In the genomic region with DNA sequence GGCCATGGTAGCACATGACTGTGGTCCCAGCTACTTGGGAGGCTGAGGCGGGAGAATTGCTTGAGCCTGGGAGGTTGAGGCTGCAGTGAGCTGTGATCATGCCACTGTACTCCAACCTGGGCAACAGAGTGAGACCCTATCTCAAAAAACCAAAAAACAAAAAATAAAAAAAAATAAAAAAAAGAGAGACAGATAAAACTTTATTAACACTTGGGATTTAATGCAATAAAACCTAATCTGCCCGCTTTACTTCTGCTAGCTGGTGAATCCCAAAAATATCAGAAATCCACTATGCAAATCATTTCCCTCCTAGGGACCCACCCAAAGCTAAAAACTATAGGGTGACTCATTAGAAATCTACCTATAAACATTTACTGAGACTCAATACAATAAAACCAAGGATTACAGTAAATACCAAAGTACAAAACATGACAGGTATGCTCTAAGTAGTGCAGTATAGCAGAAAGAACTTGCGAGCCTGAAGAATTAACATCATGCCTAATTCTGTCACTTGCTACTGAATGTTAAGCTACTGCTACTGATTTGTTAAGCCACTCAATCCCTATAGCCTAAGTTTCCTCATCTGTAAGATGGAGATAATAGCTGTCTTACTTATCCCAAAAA, we compare ENCODE assay signal across 22 cellular contexts. TPM values are rescaled to one million over a fixed set of nuclear protein-coding genes. Genes with fewer than 3 reads are reported as not detected.
DNase-seq lines count a peak whose midpoint lies in the region; ATAC-seq, FAIRE-seq and TF ChIP-seq lines count a peak whose summit lies in the region.
"Had no signal": no experiment of that assay in that cellular context is flagged by ENCODE, and none has a peak within 500 bp of the region (broad histone marks: within the 10 kb centered on the region; RNA-seq: fewer than 3 reads in every experiment).

No MANE protein-coding gene starts in this region.

- FAIRE-seq in GM12878 (lab: Jason Lieb, UNC): no peak
- FAIRE-seq: A204.1, D721Med, GM12892, H54 had no signal

- in situ Hi-C loops in GM12878 (cut with MboI): no loop called here

- RAD21 ChIA-PET in GM12878 (lab: Charles Lee; ENCODE audit: unreplicated experiment): interaction anchor here (0.9 kb wide), 1 partner anchor 152 kb away, joined by 5 read pairs; no protein-coding TSS in a partner anchor

- H3K27ac ChIP-seq in HEK293 (ENCODE audit: extremely low read depth, low read depth, low read length) (no peak overlapping the region), GM12878 (ENCODE audit: control insufficient read depth, insufficient read depth) (no peak overlapping the region), Peyer's patch (no peak overlapping the region)
- H3K27ac ChIP-seq: BLaER1, C4-2B had no signal

- DNase-seq in LNCaP clone FGC (ENCODE audit: low read depth) (peak; percentile 46), GM12878 (ENCODE audit: low read depth, low spot score) (no peak), left colon (no peak), hypothalamus (lab: John Stamatoyannopoulos, UW) (no peak), dermis blood vessel endothelial cell (no peak), Peyer's patch (no peak), HUDEP-2 (lab: John Stamatoyannopoulos, UW; ENCODE audit: unreplicated experiment in 76 of 76) (no peak)
- DNase-seq: CD4-positive, CD25-positive, alpha-beta regulatory T cell; CD8-positive, alpha-beta T cell; DMS 273 treated with DMSO at 0.1 percent for 48 hours; DMS79; EL; GDM1; GOT3 had no signal

- no peaks in the 10 kb centered on the region for H4K20me1 ChIP-seq in GM12878 (ENCODE audit: control insufficient read depth, insufficient read depth)
- H4K20me1 ChIP-seq: BLaER1 had no signal

- no TSS peak for BruUV-seq in GM12878 (replicated peaks; lab: Mats Ljungman, UMichigan)

- no peak for TF ChIP-seq POLR2A in GM12878 (IDR thresholded peaks at IDR 0.05; ENCODE audit: low read depth, low read length)
- TF ChIP-seq POLR2A in Peyer's patch (IDR thresholded peaks at IDR 0.05): no peak

- H3K27me3 ChIP-seq in GM12878 (replicated peaks in 1 of 2; ENCODE audit: control insufficient read depth in 2 of 2, insufficient read depth in 2 of 2, low read length in 1 of 2) (no peaks in the 10 kb centered on the region), Peyer's patch (no peaks in the 10 kb centered on the region)
- H3K27me3 ChIP-seq: BLaER1 had no signal

- ATAC-seq in GM12878 (no peak), left colon (peak; percentile 54)
- ATAC-seq: CD8-positive, alpha-beta T cell had no signal

- TF ChIP-seq RAD21 in GM12878 (IDR thresholded peaks at IDR 0.05; ENCODE audit: insufficient read depth, low read depth, low read length): no peak

- CTCF ChIA-PET in HEK293 (lab: Yijun Ruan, JAX): interaction anchor here (0.6 to 5.3 kb wide), 10 partner anchors 41 to 563 kb away, joined by 3 to 35 read pairs (median 3); a partner anchor contains a TSS
- CTCF ChIA-PET in GM12878 (lab: Yijun Ruan, JAX): interaction anchor here (0.6 to 15.5 kb wide), 4 partner anchors 14 to 154 kb away, joined by 3 to 540 read pairs (median 3); a partner anchor contains a TSS

- H3K4me3 ChIP-seq in HEK293 (ENCODE audit: low read depth, low read length) (no peak overlapping the region), LNCaP clone FGC (ENCODE audit: low read depth, low read length) (no peak overlapping the region), GM12878 (no peak overlapping the region), Peyer's patch (no peak overlapping the region)
- H3K4me3 ChIP-seq: BLaER1, HAP-1 had no signal

- 98% methylated on average over 3 of the region's 3 CpGs for WGBS in GM12878 (ENCODE audit: insufficient coverage, insufficient replicate concordance, low lambda C conversion rate, missing lambda C conversion rate)

- H3K79me2 ChIP-seq in GM12878 (ENCODE audit: control insufficient read depth, insufficient read depth, low read length): no peaks in the 10 kb centered on the region

- TF ChIP-seq CTCF in HEK293 (tag by site-specific recombination; IDR thresholded peaks at IDR 0.05): no peak
- TF ChIP-seq CTCF in LNCaP clone FGC (IDR thresholded peaks at IDR 0.05; ENCODE audit: control insufficient read depth, extremely low read depth, insufficient read depth): no peak
- no peak for TF ChIP-seq CTCF in GM12878 (IDR thresholded peaks at IDR 0.05 in 2 of 3, conservative IDR thresholded peaks at IDR 0.05 in 1 of 3; ENCODE audit: control insufficient read depth in 2 of 3, extremely low read depth in 1 of 3, insufficient read depth in 1 of 3, low read depth in 3 of 3, low read length in 3 of 3)
- TF ChIP-seq CTCF in Peyer's patch (IDR thresholded peaks at IDR 0.05): no peak

- H3K9me3 ChIP-seq in HEK293 (ENCODE audit: control insufficient read depth, insufficient read depth, low read depth, low read length): no peaks in the 10 kb centered on the region
- no peaks in the 10 kb centered on the region for H3K9me3 ChIP-seq in GM12878 (replicated peaks; ENCODE audit: control insufficient read depth, insufficient read depth, low read length)
- H3K9me3 ChIP-seq in Peyer's patch: no peaks in the 10 kb centered on the region
- H3K9me3 ChIP-seq: HAP-1 had no signal

- H2AFZ ChIP-seq in GM12878 (ENCODE audit: control insufficient read depth, low read depth, low read length): no peak overlapping the region

- H3K36me3 ChIP-seq in HEK293 (ENCODE audit: control insufficient read depth in 2 of 2, insufficient read depth in 1 of 2, low read length in 2 of 2) (peaks cover 27 to 75% of the 10 kb centered on the region in 2 experiments), GM12878 (ENCODE audit: control insufficient read depth in 2 of 2, insufficient read depth in 2 of 2, low read length in 1 of 2) (peaks cover 0 to 4% of the 10 kb centered on the region in 2 experiments; a peak in 2 of 4 replicates), Peyer's patch (peaks cover 0 to 62% (median 0%) of the 10 kb centered on the region in 3 donors)

- no peak for TF ChIP-seq EP300 in GM12878 (IDR thresholded peaks at IDR 0.05; ENCODE audit: borderline replicate concordance in 1 of 2, control insufficient read depth in 1 of 2, low read depth in 2 of 2, low read length in 2 of 2)

- SMC1A ChIA-PET in GM12878 (lab: Charles Lee; ENCODE audit: uncharacterized antibody, unreplicated experiment): interaction anchor here (1.1 to 1.5 kb wide), 5 partner anchors 12 to 158 kb away, joined by 3 to 8 read pairs (median 4); no protein-coding TSS in a partner anchor

- H3K9ac ChIP-seq in GM12878 (ENCODE audit: control insufficient read depth, insufficient read depth, low read length): no peak overlapping the region
- H3K9ac ChIP-seq: BLaER1 had no signal

- POLR2A ChIA-PET in HEK293 (lab: Yijun Ruan, JAX) (interaction anchor here (0.6 kb wide), 1 partner anchor 164 kb away, joined by 5 read pairs; no protein-coding TSS in a partner anchor), GM12878 (lab: Charles Lee) (interaction anchor here (0.9 kb wide), 1 partner anchor 31 kb away, joined by 6 read pairs; no protein-coding TSS in a partner anchor)

- H3K4me1 ChIP-seq in HEK293 (ENCODE audit: control insufficient read depth, insufficient read depth, low read length) (peaks cover 6% of the 10 kb centered on the region), GM12878 (ENCODE audit: control insufficient read depth, insufficient read depth, low read length) (no peaks in the 10 kb centered on the region), Peyer's patch (no peaks in the 10 kb centered on the region)
- H3K4me1 ChIP-seq: BLaER1, HAP-1 had no signal

- intact Hi-C loops in GM12878 (cut with micrococcal nuclease; ENCODE audit: unreplicated experiment): no loop called here
- intact Hi-C loops in left colon (cut with DNase I, micrococcal nuclease): no loop called here

- no peak overlapping the region for H3K4me2 ChIP-seq in GM12878 (ENCODE audit: control insufficient read depth, insufficient read depth)
- H3K4me2 ChIP-seq: BLaER1 had no signal

TF ChIP-seq in HEK293, 187 proteins besides CTCF, POLR2A, EP300 and RAD21:
- TF ChIP-seq ZFP3 (tag by site-specific recombination; IDR thresholded peaks at IDR 0.05; ENCODE audit: low read depth) (no peak), ZFP69B (tag by site-specific recombination; IDR thresholded peaks at IDR 0.05) (no peak), ZNF121 (tag by site-specific recombination; IDR thresholded peaks at IDR 0.05) (peak; percentile 90), ZNF157 (tag by site-specific recombination; IDR thresholded peaks at IDR 0.05) (no peak), ZNF350 (tag by site-specific recombination; IDR thresholded peaks at IDR 0.05) (no peak), ZNF473 (tag by site-specific recombination; IDR thresholded peaks at IDR 0.05) (no peak), RBAK (tag by site-specific recombination; IDR thresholded peaks at IDR 0.05) (no peak)

TF ChIP-seq in GM12878, 131 proteins besides CTCF, POLR2A, EP300 and RAD21 (continues in another document):
- no peak for TF ChIP-seq GATAD2B (conservative IDR thresholded peaks at IDR 0.05; ENCODE audit: low read depth)
- no peak for TF ChIP-seq MTA3 (IDR thresholded peaks at IDR 0.05; ENCODE audit: borderline replicate concordance, low read length)

RNA-seq across cellular contexts. Expression of a gene that starts 50.1 kb away (rescaled TPM):
- 3.2 and 4.8 TPM in 2 replicates for total RNA-seq in GM12878 (2013; cell fraction: nucleolus; rRNA removed)
- total RNA-seq in GM12878 (2014; rRNA removed) (2.7 and 3.6 TPM in 2 replicates), GM12878 (2014; rRNA removed; fragmentation: Illumina TruSeq; extraction: Trizol) (3.3 and 4.0 TPM in 2 replicates), GM12878 (2021) (5.5 and 5.7 TPM in 2 replicates), left colon (1 to 10 TPM; 2.0 to 4.2 TPM), dermis blood vessel endothelial cell (0.65 TPM in 1 of 2 replicates, not detected in the other), Peyer's patch (1 to 10 TPM; 1.9 to 6.6 (median 2.4) TPM)
- 3.8 TPM for polyA plus RNA-seq in GM12878 (2011; ENCODE audit: low read depth)
- polyA plus RNA-seq in GM12878 (2011; rRNA removed) (8.8 and 10.4 TPM in 2 replicates), GM12878 (2014; fragmentation: Illumina TruSeq; extraction: Trizol) (9.8 and 9.9 TPM in 2 replicates), GM12878 (2014; fragmentation: Nextera tagmentation; extraction: Ambion mirVana) (under 1 TPM; 0.49 to 0.55 TPM), GM12878 (2014; rRNA removed) (8.3 and 9.4 TPM in 2 replicates), GM12878 (2016; fragmentation: Nextera tagmentation; extraction: Ambion mirVana) (1 to 10 TPM; 1.7 to 2.1 TPM)
- polyA plus RNA-seq in GM12878 (2011; cell fraction: cytosol; rRNA removed): 7.2 and 7.5 TPM in 2 replicates
- polyA plus RNA-seq in GM12878 (2011; cell fraction: nucleus; rRNA removed): 9.9 and 11.7 TPM in 2 replicates
- 6.6 and 7.7 TPM in 2 replicates for polyA plus RNA-seq in GM12878 (2012)
- 4.6 and 5.5 TPM in 2 replicates for polyA minus RNA-seq in GM12878 (2011; rRNA and poly(A)+ RNA removed)
- 3.5 and 3.9 TPM in 2 replicates for polyA minus RNA-seq in GM12878 (2011; cell fraction: cytosol; rRNA and poly(A)+ RNA removed)
- polyA minus RNA-seq in GM12878 (2011; cell fraction: nucleus; rRNA and poly(A)+ RNA removed): 2.2 and 2.3 TPM in 2 replicates
